In the genomic region with DNA sequence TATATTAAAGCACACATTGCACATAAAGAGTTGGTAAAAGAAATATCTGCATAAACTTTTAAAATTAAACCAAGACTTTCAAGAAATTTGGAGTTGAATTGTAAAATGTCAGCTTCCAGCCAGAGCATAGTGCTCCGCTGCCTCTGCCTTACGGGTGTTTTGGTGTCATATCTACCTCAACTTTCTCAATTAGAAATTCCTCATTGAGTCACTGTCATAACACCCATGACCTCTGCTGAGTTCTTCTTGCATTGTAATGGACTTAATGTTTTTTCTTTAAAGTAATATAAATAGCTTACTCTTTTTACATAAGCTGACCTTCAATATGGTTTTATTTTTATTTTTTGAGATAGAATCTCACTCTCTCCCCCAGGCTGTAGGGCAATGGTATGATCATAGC, we compare ENCODE assay signal across 20 cellular contexts.
DNase-seq lines count a peak whose midpoint lies in the region; ATAC-seq, FAIRE-seq and TF ChIP-seq lines count a peak whose summit lies in the region.
"Had no signal": no experiment of that assay in that cellular context is flagged by ENCODE, and none has a peak within 500 bp of the region (broad histone marks: within the 10 kb centered on the region; RNA-seq: fewer than 3 reads in every experiment).

No MANE protein-coding gene starts in this region.

- POLR2A ChIA-PET in A549 (lab: Yijun Ruan, JAX): no interaction called here

- H2AFZ ChIP-seq in astrocyte (ENCODE audit: low read depth, low read length): no peak overlapping the region

- CTCF ChIA-PET in A549 (lab: Yijun Ruan, JAX): no interaction called here

- TF ChIP-seq RAD21 in A549 (conservative IDR thresholded peaks at IDR 0.05 in 1 of 2, IDR thresholded peaks at IDR 0.05 in 1 of 2): no peak

- H3K27me3 Mint-ChIP-seq in astrocyte (ENCODE audit: low read depth, unreplicated experiment): no peaks in the 10 kb centered on the region
- no peaks in the 10 kb centered on the region for H3K27me3 Mint-ChIP-seq in activated naive CD8-positive, alpha-beta T cell treated with anti-CD3 and anti-CD28 coated beads, Interleukin-2, amount 50 U/mL, for 24 hours
- H3K27me3 Mint-ChIP-seq: CD4-positive, alpha-beta T cell had no signal

- no peak for TF ChIP-seq POLR2A in A549 (IDR thresholded peaks at IDR 0.05; ENCODE audit: low read length)

- WGBS in A549 (ENCODE audit: missing lambda C conversion rate): 63% methylated on average over 2 of the region's 2 CpGs

- no peaks in the 10 kb centered on the region for H3K79me2 ChIP-seq in astrocyte (ENCODE audit: insufficient read depth, low read length)

- H3K4me1 ChIP-seq in A549: no peaks in the 10 kb centered on the region; the same call in 2 of the 3 replicates
- peaks cover 9% of the 10 kb centered on the region for H3K4me1 ChIP-seq in astrocyte (ENCODE audit: insufficient read depth, low read length)
- H3K4me1 ChIP-seq: upper lobe of left lung had no signal

- TF ChIP-seq EP300 in A549 (IDR thresholded peaks at IDR 0.05): no peak

- H3K27me3 ChIP-seq in astrocyte (ENCODE audit: insufficient read depth, low read length): no peaks in the 10 kb centered on the region
- H3K27me3 ChIP-seq: upper lobe of left lung had no signal

- H3K27ac ChIP-seq in A549: peak overlapping the region in 1 of 2 experiments; percentile 60; a peak in 2 of 6 replicates
- no peak overlapping the region for H3K27ac ChIP-seq in astrocyte (ENCODE audit: low read depth, low read length)
- H3K27ac ChIP-seq: upper lobe of left lung had no signal

- TF ChIP-seq CTCF in A549 (IDR thresholded peaks at IDR 0.05) (no peak), astrocyte (IDR thresholded peaks at IDR 0.05; ENCODE audit: insufficient read depth, low read depth, low read length) (no peak), fibroblast of the aortic adventitia (IDR thresholded peaks at IDR 0.05; ENCODE audit: insufficient read depth, low read length) (no peak)

- DNase-seq in A549 (ENCODE audit: low read depth in 1 of 2, low spot score in 1 of 2) (peak; percentile 3 to 10), HS-27A (ENCODE audit: low read depth) (peak; percentile 22), astrocyte (ENCODE audit: low read depth) (peak; percentile 80), fibroblast of the aortic adventitia (ENCODE audit: low read depth) (peak; percentile 43), DMS79 treated with DMSO at 0.1 percent for 48 hours (lab: John Stamatoyannopoulos, UW) (no peak), superior temporal gyrus (ENCODE audit: extremely low spot score) (no peak), NCI-H146 (lab: John Stamatoyannopoulos, UW) (no peak)
- DNase-seq in activated naive CD8-positive, alpha-beta T cell treated with anti-CD3 and anti-CD28 coated beads, Interleukin-2, amount 50 U/mL, for 24 hours: no peak
- DNase-seq: activated CD4-positive, CD25-positive, alpha-beta regulatory T cell; activated CD8-positive, alpha-beta memory T cell treated with anti-CD3 and anti-CD28 coated beads for 24 hours; CD4-positive, alpha-beta T cell; HFFc6; NCI-H1694 treated with DMSO at 0.1 percent for 48 hours; stimulated activated naive CD4-positive, alpha-beta T cell treated with Interleukin-2 at 50 U/mL for 16 hours; T-helper 2 cell; upper lobe of left lung had no signal

- no peaks in the 10 kb centered on the region for H3K36me3 Mint-ChIP-seq in astrocyte (ENCODE audit: low read depth, unreplicated experiment)
- H3K36me3 Mint-ChIP-seq in activated naive CD8-positive, alpha-beta T cell treated with anti-CD3 and anti-CD28 coated beads, Interleukin-2, amount 50 U/mL, for 24 hours (ENCODE audit: low read depth): no peaks in the 10 kb centered on the region

- FAIRE-seq in A549 (lab: Jason Lieb, UNC) (no peak), astrocyte (lab: Jason Lieb, UNC) (no peak)
- FAIRE-seq: A204.1, colon, keratinocyte had no signal

- no peak overlapping the region for H3K4me3 Mint-ChIP-seq in astrocyte (ENCODE audit: unreplicated experiment)
- H3K4me3 Mint-ChIP-seq in activated naive CD8-positive, alpha-beta T cell treated with anti-CD3 and anti-CD28 coated beads, Interleukin-2, amount 50 U/mL, for 24 hours: no peak overlapping the region
- H3K4me3 Mint-ChIP-seq: CD4-positive, alpha-beta T cell; HFFc6 had no signal

- H3K9me3 ChIP-seq in A549 (peaks cover 15% of the 10 kb centered on the region), astrocyte (ENCODE audit: insufficient read depth, low read depth, low read length) (peaks cover 6% of the 10 kb centered on the region)

- H3K27ac Mint-ChIP-seq in astrocyte (ENCODE audit: unreplicated experiment): no peak overlapping the region
- no peak overlapping the region for H3K27ac Mint-ChIP-seq in activated naive CD8-positive, alpha-beta T cell treated with anti-CD3 and anti-CD28 coated beads, Interleukin-2, amount 50 U/mL, for 24 hours
- H3K27ac Mint-ChIP-seq: CD4-positive, alpha-beta T cell; HFFc6 had no signal

- H3K36me3 ChIP-seq in astrocyte (ENCODE audit: insufficient read depth, low read length): no peaks in the 10 kb centered on the region
- H3K36me3 ChIP-seq: upper lobe of left lung had no signal

- no peak for ATAC-seq in A549
- no peak for ATAC-seq in activated naive CD8-positive, alpha-beta T cell treated with anti-CD3 and anti-CD28 coated beads, Interleukin-2, amount 50 U/mL, for 24 hours
- ATAC-seq: Right ventricle myocardium inferior had no signal

- H3K4me3 ChIP-seq in A549 (no peak overlapping the region), astrocyte (ENCODE audit: insufficient read depth, low read depth, low read length) (no peak overlapping the region), fibroblast of the aortic adventitia (ENCODE audit: low read depth, low read length) (no peak overlapping the region)
- H3K4me3 ChIP-seq: upper lobe of left lung had no signal

- no peaks in the 10 kb centered on the region for H4K20me1 ChIP-seq in astrocyte (ENCODE audit: insufficient read depth, low read length)

- peaks cover 5% of the 10 kb centered on the region for H3K9me3 Mint-ChIP-seq in astrocyte (ENCODE audit: unreplicated experiment)
- peaks cover 8% of the 10 kb centered on the region for H3K9me3 Mint-ChIP-seq in activated naive CD8-positive, alpha-beta T cell treated with anti-CD3 and anti-CD28 coated beads, Interleukin-2, amount 50 U/mL, for 24 hours

- no peak overlapping the region for H3K9ac ChIP-seq in astrocyte (ENCODE audit: low read length)

- peak overlapping the region; percentile 23; the same call in 1 of the 3 replicates for H3K4me2 ChIP-seq in A549
- no peak overlapping the region for H3K4me2 ChIP-seq in astrocyte (ENCODE audit: low read length)

- no peaks in the 10 kb centered on the region for H3K4me1 Mint-ChIP-seq in astrocyte (ENCODE audit: low read depth, unreplicated experiment)
- no peaks in the 10 kb centered on the region for H3K4me1 Mint-ChIP-seq in activated naive CD8-positive, alpha-beta T cell treated with anti-CD3 and anti-CD28 coated beads, Interleukin-2, amount 50 U/mL, for 24 hours

TF ChIP-seq in A549, 52 proteins besides CTCF, POLR2A, EP300 and RAD21:
- TF ChIP-seq ZNF302 (CRISPR knock-in tag; IDR thresholded peaks at IDR 0.05): no peak
- no peak for TF ChIP-seq ZC3H11A (IDR thresholded peaks at IDR 0.05)

Comparison
In these comparisons a context has a peak if more than half of its experiments do, and no peak if none do; other contexts are left out.
1. DNase-seq: peak in A549 (2 of 2), HS-27A (single experiment), astrocyte (single experiment) and fibroblast of the aortic adventitia (single experiment); none in activated naive CD8-positive, alpha-beta T cell treated with anti-CD3 and anti-CD28 coated beads, Interleukin-2, amount 50 U/mL, for 24 hours (single experiment), DMS79 treated with DMSO at 0.1 percent for 48 hours (single experiment), superior temporal gyrus (single experiment) and NCI-H146 (single experiment).